Comparison of ENCODE assay signal across 36 cellular contexts in the genomic region with DNA sequence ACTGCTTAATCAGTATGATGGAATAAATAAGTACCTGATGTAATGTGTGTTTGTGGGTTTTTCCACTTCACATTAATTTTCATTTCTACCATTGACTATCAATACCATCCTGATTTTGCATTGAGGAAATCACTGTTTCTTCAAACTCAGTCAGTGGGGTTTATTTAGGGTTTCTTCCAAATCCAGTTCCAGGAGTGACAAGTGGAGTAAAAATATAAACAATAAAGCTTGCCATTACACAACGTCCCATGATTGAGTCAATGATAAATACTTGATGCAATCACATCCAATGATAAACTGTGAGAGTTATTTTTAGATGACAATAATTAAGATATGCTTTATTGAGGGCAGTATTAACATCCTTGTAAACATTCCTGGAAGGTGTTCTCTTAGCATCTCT.
"Had no signal": no experiment of that assay in that cellular context is flagged by ENCODE, and none has a peak within 500 bp of the region (broad histone marks: within the 10 kb centered on the region; RNA-seq: fewer than 3 reads in every experiment).

No MANE protein-coding gene starts in this region.

- H3K27me3 ChIP-seq: MG63 had no signal

- H3K36me3 ChIP-seq: MG63 had no signal

- DNase-seq: Karpas-422, Kasumi-1, MG63, MM.1S, MV-4-11, NCI-H1048, NCI-H1092, NCI-H1092 treated with DMSO at 0.1 percent for 48 hours, NCI-H1105, NCI-H1105 treated with DMSO at 0.1 percent for 48 hours, NCI-H1417, NCI-H1417 treated with DMSO at 0.1 percent for 48 hours, NCI-H1436, NCI-H1436 treated with DMSO at 0.1 percent for 48 hours, NCI-H146, NCI-H1694, NCI-H1694 treated with DMSO at 0.1 percent for 48 hours, NCI-H187, NCI-H187 treated with DMSO at 0.1 percent for 48 hours, NCI-H1930, NCI-H2029, NCI-H2029 treated with DMSO at 0.1 percent for 48 hours, NCI-H2081, NCI-H2081 treated with DMSO at 0.1 percent for 48 hours, NCI-H2107, NCI-H2171, NCI-H2171 treated with DMSO at 0.1 percent for 48 hours, NCI-H2227 treated with DMSO at 0.1 percent for 48 hours, NCI-H226, NCI-H345, NCI-H446, NCI-H446 treated with DMSO at 0.1 percent for 48 hours, NCI-H510A, NCI-H510A treated with DMSO at 0.1 percent for 48 hours, NCI-H524, NCI-H524 treated with DMSO at 0.1 percent for 48 hours had no signal

- H3K9me3 ChIP-seq: MG63 had no signal

- H3K4me3 ChIP-seq: MG63 had no signal
